12 cellular contexts compared by ENCODE assay signal in genomic region chr13:46607768-46608553, GRCh38. TPM values are rescaled to one million over a fixed set of nuclear protein-coding genes. Genes with fewer than 3 reads are reported as not detected.
DNase-seq lines count a peak whose midpoint lies in the region; ATAC-seq, FAIRE-seq and TF ChIP-seq lines count a peak whose summit lies in the region.
"Had no signal": no experiment of that assay in that cellular context is flagged by ENCODE, and none has a peak within 500 bp of the region (broad histone marks: within the 10 kb centered on the region; RNA-seq: fewer than 3 reads in every experiment).

No MANE protein-coding gene starts in this region.

- no peak overlapping the region for H3K4me3 ChIP-seq in A549

- H3K4me1 ChIP-seq in A549: peaks cover 71% of the 10 kb centered on the region

- H3K9me3 ChIP-seq in A549: no peaks in the 10 kb centered on the region

- POLR2A ChIA-PET in A549 (lab: Yijun Ruan, JAX): interaction anchor here (0.6 kb wide), 1 partner anchor 114 kb away, joined by 3 read pairs; no protein-coding TSS in a partner anchor

- DNase-seq in A549 (ENCODE audit: low read depth in 1 of 2, low spot score in 1 of 2) (peak; percentile 77 to 86), HuH-7.5 (ENCODE audit: low spot score) (peak; percentile 15), left colon (no peak), left cardiac atrium (no peak), NCI-H526 treated with DMSO at 0.1 percent for 48 hours (lab: John Stamatoyannopoulos, UW) (no peak), C1 segment of cervical spinal cord (lab: John Stamatoyannopoulos, UW) (no peak)
- DNase-seq: CD4-positive, alpha-beta T cell; NCI-H2171 treated with DMSO at 0.1 percent for 48 hours; T-cell had no signal

- peak overlapping the region; percentile 88 for H3K4me2 ChIP-seq in A549

- CTCF ChIA-PET in A549 (lab: Yijun Ruan, JAX): interaction anchor here (1.4 kb wide), 1 partner anchor 56 kb away, joined by 5 read pairs; no protein-coding TSS in a partner anchor

- no peak for TF ChIP-seq CTCF in A549 (IDR thresholded peaks at IDR 0.05)

- no peak for TF ChIP-seq POLR2A in A549 (IDR thresholded peaks at IDR 0.05; ENCODE audit: low read length)

- ATAC-seq in A549 (peak; percentile 94 to 95), GM19025 (IDR thresholded peaks at IDR 0.05; ENCODE audit: low read depth, unreplicated experiment) (peak; percentile 42), left colon (peak; percentile 75), GM21367 (IDR thresholded peaks at IDR 0.05; ENCODE audit: unreplicated experiment) (no peak), left cardiac atrium (no peak)

- 7% methylated on average over 9 of the region's 9 CpGs for WGBS in A549 (ENCODE audit: missing lambda C conversion rate)

- no peak for FAIRE-seq in A549 (lab: Jason Lieb, UNC)

- intact Hi-C loops in left colon (cut with DNase I, micrococcal nuclease) (no loop called here), left cardiac atrium (cut with DNase I) (loop anchor here (10.0 kb wide), 2 partner anchors 53 to 57 kb away; partner anchors contain the start of gene LRCH1 (in 2 of the 2))

- peak overlapping the region; percentile 83 to 96 for H3K27ac ChIP-seq in A549
- H3K27ac ChIP-seq: HL-60 had no signal

- 0 out of 5 replicates have a peak, but pooled peaks of 1 of the 2 experiments have one; percentile 31 for TF ChIP-seq RAD21 in A549 (conservative IDR thresholded peaks at IDR 0.05 in 1 of 2, IDR thresholded peaks at IDR 0.05 in 1 of 2)

- TF ChIP-seq EP300 in A549 (IDR thresholded peaks at IDR 0.05): peak; percentile 62 to 74; a peak in 3 of 5 replicates

TF ChIP-seq in A549, 52 proteins besides CTCF, POLR2A, EP300 and RAD21:
- TF ChIP-seq FOSL2 (IDR thresholded peaks at IDR 0.05) (no peak; the same call in 1 of the 2 replicates), FOSL2 (CRISPR knock-in tag; IDR thresholded peaks at IDR 0.05) (peak; percentile 66), TFCP2L1 (CRISPR knock-in tag; IDR thresholded peaks at IDR 0.05) (no peak), ESRRA (IDR thresholded peaks at IDR 0.05; ENCODE audit: borderline replicate concordance, low read length) (peak; percentile 88; the same call in 1 of the 2 replicates), JUNB (IDR thresholded peaks at IDR 0.05) (peak; percentile 64; the same call in 1 of the 2 replicates), SMC3 (IDR thresholded peaks at IDR 0.05) (0 out of 3 replicates have a peak, but pooled peaks have one; percentile 12), ZC3H11A (IDR thresholded peaks at IDR 0.05) (no peak), RCOR1 (IDR thresholded peaks at IDR 0.05; ENCODE audit: low read depth, low read length) (no peak), EHMT2 (IDR thresholded peaks at IDR 0.05; ENCODE audit: low read depth) (no peak), JUN (IDR thresholded peaks at IDR 0.05) (peak in 1 of 2 experiments; percentile 68; a peak in 4 of 5 replicates), HDAC2 (IDR thresholded peaks at IDR 0.05) (no peak), BCL3 (IDR thresholded peaks at IDR 0.05) (0 out of 3 replicates have a peak, but pooled peaks have one; percentile 35), HMGXB4 (CRISPR knock-in tag; IDR thresholded peaks at IDR 0.05; ENCODE audit: borderline replicate concordance) (no peak), ZSCAN20 (CRISPR knock-in tag; IDR thresholded peaks at IDR 0.05) (no peak), NPAS2 (CRISPR knock-in tag; IDR thresholded peaks at IDR 0.05; ENCODE audit: borderline replicate concordance) (no peak), CEBPB (IDR thresholded peaks at IDR 0.05) (no peak), MAZ (IDR thresholded peaks at IDR 0.05; ENCODE audit: borderline replicate concordance, low read depth, low read length) (no peak)
- TF ChIP-seq, protein P1, sequence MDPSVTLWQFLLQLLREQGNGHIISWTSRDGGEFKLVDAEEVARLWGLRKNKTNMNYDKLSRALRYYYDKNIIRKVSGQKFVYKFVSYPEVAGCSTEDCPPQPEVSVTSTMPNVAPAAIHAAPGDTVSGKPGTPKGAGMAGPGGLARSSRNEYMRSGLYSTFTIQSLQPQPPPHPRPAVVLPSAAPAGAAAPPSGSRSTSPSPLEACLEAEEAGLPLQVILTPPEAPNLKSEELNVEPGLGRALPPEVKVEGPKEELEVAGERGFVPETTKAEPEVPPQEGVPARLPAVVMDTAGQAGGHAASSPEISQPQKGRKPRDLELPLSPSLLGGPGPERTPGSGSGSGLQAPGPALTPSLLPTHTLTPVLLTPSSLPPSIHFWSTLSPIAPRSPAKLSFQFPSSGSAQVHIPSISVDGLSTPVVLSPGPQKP (IDR thresholded peaks at IDR 0.05; ENCODE audit: low read depth, low read length): no peak
- TF ChIP-seq, protein P2, sequence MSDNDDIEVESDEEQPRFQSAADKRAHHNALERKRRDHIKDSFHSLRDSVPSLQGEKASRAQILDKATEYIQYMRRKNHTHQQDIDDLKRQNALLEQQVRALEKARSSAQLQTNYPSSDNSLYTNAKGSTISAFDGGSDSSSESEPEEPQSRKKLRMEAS (IDR thresholded peaks at IDR 0.05): peak; percentile 30; the same call in 1 of the 2 replicates

RNA-seq across cellular contexts. Expression of gene LRCH1, which starts 55.0 kb away (rescaled TPM):
- polyA plus RNA-seq in A549 (2011; rRNA removed): 16.4 and 21.9 TPM in 2 replicates
- 3.6 and 4.2 TPM in 2 replicates for polyA plus RNA-seq in A549 (2012; cell fraction: cytosol; rRNA removed)
- polyA plus RNA-seq in A549 (2012; cell fraction: nucleus; rRNA removed): 3.3 and 4.3 TPM in 2 replicates
- polyA plus RNA-seq in A549 (2017; fragmentation: RNase III; extraction: RNeasy Plus Mini Kit Qiagen cat#74134 plus additional on column Dnase treatment): 7.4 to 8.5 TPM (median 8.2 TPM) in 3 replicates
- 18.7 and 19.8 TPM in 2 replicates for polyA minus RNA-seq in A549 (2011; rRNA and poly(A)+ RNA removed)
- 10 to 100 TPM; 13.9 to 17.9 TPM for total RNA-seq in left colon
- 10 to 100 TPM; 10.8 to 13.7 TPM for total RNA-seq in left cardiac atrium

Comparison
In these comparisons a context has a peak if more than half of its experiments do, and no peak if none do; other contexts are left out.
1. ATAC-seq: peak in A549 (2 of 2), GM19025 (single experiment) and left colon (single experiment); none in GM21367 (single experiment) and left cardiac atrium (0 of 2).
2. DNase-seq: peak in A549 (2 of 2) and HuH-7.5 (single experiment); none in left colon (0 of 2), left cardiac atrium (single experiment), NCI-H526 treated with DMSO at 0.1 percent for 48 hours (single experiment) and C1 segment of cervical spinal cord (0 of 14).
3. intact Hi-C loops: an anchor here in left cardiac atrium (10.0 kb wide); none called in left colon.